In genomic region chr7:5528071-5528814, GRCh38 we compare ENCODE assay signal across 8 cellular contexts. TPM values are rescaled to one million over a fixed set of nuclear protein-coding genes. Genes with fewer than 3 reads are reported as not detected.
A peak's percentile ranks its signal among the peaks of the same experiment; 100 is the strongest.
DNase-seq lines count a peak whose midpoint lies in the region; ATAC-seq and TF ChIP-seq lines count a peak whose summit lies in the region.

No MANE protein-coding gene starts in this region.

- WGBS in HUES64 = 84% methylated on average over 34 of the region's 34 CpGs

- H3K36me3 Mint-ChIP-seq in osteocyte (ENCODE audit: unreplicated experiment) = peaks cover 33% of the 10 kb centered on the region

- peaks cover 40% of the 10 kb centered on the region for H3K4me1 Mint-ChIP-seq in osteocyte (ENCODE audit: unreplicated experiment)

- H3K4me1 ChIP-seq in HUES64 (ENCODE audit: insufficient read depth, low read length) = peaks cover 17% of the 10 kb centered on the region

- H3K27ac ChIP-seq in HUES64 (ENCODE audit: low read depth, low read length) = peak overlapping the region; percentile 98

- TF ChIP-seq CTCF in fibroblast of villous mesenchyme (IDR thresholded peaks at IDR 0.05; ENCODE audit: insufficient read depth, low read depth, low read length) = no peak
- TF ChIP-seq CTCF in osteocyte (IDR thresholded peaks at IDR 0.05) = no peak

- no peak for ATAC-seq in GM19467 (IDR thresholded peaks at IDR 0.05; ENCODE audit: unreplicated experiment)

- DNase-seq in A172 (ENCODE audit: low spot score) (peak; percentile 42), fibroblast of villous mesenchyme (ENCODE audit: low read depth) (no peak), osteocyte (ENCODE audit: extremely low spot score, unreplicated experiment) (no peak), GM19240 (ENCODE audit: insufficient read length, low spot score) (no peak), NCI-H748 treated with DMSO at 0.1 percent for 48 hours (lab: John Stamatoyannopoulos, UW) (no peak)
- DNase-seq in activated T-cell treated with anti-CD3 and anti-CD28 coated beads, Interleukin-2, amount 50 U/mL, for 1 hour = peak; percentile 65

- H3K9me3 ChIP-seq in HUES64 (ENCODE audit: insufficient read depth, low read depth, low read length) = no peaks in the 10 kb centered on the region

- H3K27me3 ChIP-seq in HUES64 (ENCODE audit: insufficient read depth, low read length) = no peaks in the 10 kb centered on the region

- peak overlapping the region; percentile 91 for H3K4me3 Mint-ChIP-seq in osteocyte (ENCODE audit: unreplicated experiment)

- H3K4me3 ChIP-seq in HUES64 (ENCODE audit: low read length) (peak overlapping the region; percentile 82), fibroblast of villous mesenchyme (ENCODE audit: low read depth, low read length) (peak overlapping the region; percentile 81)

- H3K9me3 Mint-ChIP-seq in osteocyte (ENCODE audit: unreplicated experiment) = no peaks in the 10 kb centered on the region

- no peaks in the 10 kb centered on the region for H3K27me3 Mint-ChIP-seq in osteocyte (ENCODE audit: unreplicated experiment)

- H3K9ac ChIP-seq in HUES64 (ENCODE audit: low read depth, low read length) = peak overlapping the region; percentile 99

- peak overlapping the region; percentile 92 for H3K27ac Mint-ChIP-seq in osteocyte (ENCODE audit: unreplicated experiment)

- H3K36me3 ChIP-seq in HUES64 (ENCODE audit: insufficient read depth, low read length) = peaks cover 58% of the 10 kb centered on the region

RNA-seq across cellular contexts. Expression of gene ACTB, which starts 2.2 kb away (rescaled TPM):
- total RNA-seq in A172 (2014; rRNA removed; shearing (Covaris generic)) = 4,174 and 4,857 TPM in 2 replicates
- 3,735 TPM for polyA plus RNA-seq in HUES64 (2013, experiment 1 of 2)
- 3,664 TPM for polyA plus RNA-seq in HUES64 (2013, experiment 2 of 2)
- total RNA-seq in fibroblast of villous mesenchyme (9,607 and 9,891 TPM in 2 replicates), osteocyte (3,263 and 3,275 TPM in 2 replicates)

RNA-seq across cellular contexts. Expression of gene FBXL18, which starts 14.6 kb away (rescaled TPM):
- total RNA-seq in A172 (2014; rRNA removed; shearing (Covaris generic)) = 7.9 and 8.0 TPM in 2 replicates
- 7.8 TPM for polyA plus RNA-seq in HUES64 (2013, experiment 1 of 2)
- 7.5 TPM for polyA plus RNA-seq in HUES64 (2013, experiment 2 of 2)
- total RNA-seq in fibroblast of villous mesenchyme = 10.8 and 13.2 TPM in 2 replicates
- total RNA-seq in osteocyte = 15.8 and 18.2 TPM in 2 replicates

Comparison
In these comparisons a context has a peak if more than half of its experiments do, and no peak if none do; other contexts are left out.
1. DNase-seq: peak in A172 (single experiment) and activated T-cell treated with anti-CD3 and anti-CD28 coated beads, Interleukin-2, amount 50 U/mL, for 1 hour (single experiment); none in fibroblast of villous mesenchyme (single experiment), osteocyte (single experiment), GM19240 (single experiment) and NCI-H748 treated with DMSO at 0.1 percent for 48 hours (single experiment).